Comparison of ENCODE assay signal across 1 cellular context in the genomic region with DNA sequence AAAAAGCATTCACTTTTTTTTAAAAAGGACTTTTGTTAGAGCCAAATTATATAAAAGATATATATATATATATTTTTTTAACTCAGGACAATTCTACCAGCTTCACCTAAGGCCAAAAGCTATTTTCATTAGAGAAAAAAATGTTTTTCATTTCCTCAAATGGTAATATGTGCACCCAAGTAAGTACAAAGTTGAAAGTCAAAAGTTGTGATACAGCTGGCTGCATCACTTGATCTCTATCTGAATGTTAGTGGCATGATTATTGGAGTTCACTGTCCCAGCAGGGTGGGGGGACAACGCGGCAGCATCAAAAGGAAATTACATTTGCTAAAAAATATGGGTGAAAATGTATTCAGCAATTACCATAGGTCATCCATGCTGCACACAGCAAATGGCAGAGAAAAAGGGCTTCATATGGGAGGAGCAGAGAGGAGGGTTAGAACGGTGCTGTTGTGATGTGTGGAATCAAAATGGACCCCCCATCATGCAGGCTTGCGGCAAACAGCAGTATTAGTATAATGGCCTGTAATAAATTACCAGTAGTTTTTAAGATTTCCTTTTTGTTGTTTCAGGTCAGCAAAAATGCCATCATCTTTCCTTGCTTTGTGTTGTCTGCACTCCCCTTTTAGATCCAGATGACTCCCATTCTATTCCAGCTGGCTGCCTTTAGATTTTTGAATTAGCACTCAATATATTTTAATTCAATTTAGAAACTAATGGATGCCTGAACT.
TF ChIP-seq lines count a peak whose summit lies in the region.

No MANE protein-coding gene starts in this region.

TF ChIP-seq in GM23338, 12 proteins besides CTCF, POLR2A, EP300 and RAD21 (continued from another document):
- TF ChIP-seq, protein P1, sequence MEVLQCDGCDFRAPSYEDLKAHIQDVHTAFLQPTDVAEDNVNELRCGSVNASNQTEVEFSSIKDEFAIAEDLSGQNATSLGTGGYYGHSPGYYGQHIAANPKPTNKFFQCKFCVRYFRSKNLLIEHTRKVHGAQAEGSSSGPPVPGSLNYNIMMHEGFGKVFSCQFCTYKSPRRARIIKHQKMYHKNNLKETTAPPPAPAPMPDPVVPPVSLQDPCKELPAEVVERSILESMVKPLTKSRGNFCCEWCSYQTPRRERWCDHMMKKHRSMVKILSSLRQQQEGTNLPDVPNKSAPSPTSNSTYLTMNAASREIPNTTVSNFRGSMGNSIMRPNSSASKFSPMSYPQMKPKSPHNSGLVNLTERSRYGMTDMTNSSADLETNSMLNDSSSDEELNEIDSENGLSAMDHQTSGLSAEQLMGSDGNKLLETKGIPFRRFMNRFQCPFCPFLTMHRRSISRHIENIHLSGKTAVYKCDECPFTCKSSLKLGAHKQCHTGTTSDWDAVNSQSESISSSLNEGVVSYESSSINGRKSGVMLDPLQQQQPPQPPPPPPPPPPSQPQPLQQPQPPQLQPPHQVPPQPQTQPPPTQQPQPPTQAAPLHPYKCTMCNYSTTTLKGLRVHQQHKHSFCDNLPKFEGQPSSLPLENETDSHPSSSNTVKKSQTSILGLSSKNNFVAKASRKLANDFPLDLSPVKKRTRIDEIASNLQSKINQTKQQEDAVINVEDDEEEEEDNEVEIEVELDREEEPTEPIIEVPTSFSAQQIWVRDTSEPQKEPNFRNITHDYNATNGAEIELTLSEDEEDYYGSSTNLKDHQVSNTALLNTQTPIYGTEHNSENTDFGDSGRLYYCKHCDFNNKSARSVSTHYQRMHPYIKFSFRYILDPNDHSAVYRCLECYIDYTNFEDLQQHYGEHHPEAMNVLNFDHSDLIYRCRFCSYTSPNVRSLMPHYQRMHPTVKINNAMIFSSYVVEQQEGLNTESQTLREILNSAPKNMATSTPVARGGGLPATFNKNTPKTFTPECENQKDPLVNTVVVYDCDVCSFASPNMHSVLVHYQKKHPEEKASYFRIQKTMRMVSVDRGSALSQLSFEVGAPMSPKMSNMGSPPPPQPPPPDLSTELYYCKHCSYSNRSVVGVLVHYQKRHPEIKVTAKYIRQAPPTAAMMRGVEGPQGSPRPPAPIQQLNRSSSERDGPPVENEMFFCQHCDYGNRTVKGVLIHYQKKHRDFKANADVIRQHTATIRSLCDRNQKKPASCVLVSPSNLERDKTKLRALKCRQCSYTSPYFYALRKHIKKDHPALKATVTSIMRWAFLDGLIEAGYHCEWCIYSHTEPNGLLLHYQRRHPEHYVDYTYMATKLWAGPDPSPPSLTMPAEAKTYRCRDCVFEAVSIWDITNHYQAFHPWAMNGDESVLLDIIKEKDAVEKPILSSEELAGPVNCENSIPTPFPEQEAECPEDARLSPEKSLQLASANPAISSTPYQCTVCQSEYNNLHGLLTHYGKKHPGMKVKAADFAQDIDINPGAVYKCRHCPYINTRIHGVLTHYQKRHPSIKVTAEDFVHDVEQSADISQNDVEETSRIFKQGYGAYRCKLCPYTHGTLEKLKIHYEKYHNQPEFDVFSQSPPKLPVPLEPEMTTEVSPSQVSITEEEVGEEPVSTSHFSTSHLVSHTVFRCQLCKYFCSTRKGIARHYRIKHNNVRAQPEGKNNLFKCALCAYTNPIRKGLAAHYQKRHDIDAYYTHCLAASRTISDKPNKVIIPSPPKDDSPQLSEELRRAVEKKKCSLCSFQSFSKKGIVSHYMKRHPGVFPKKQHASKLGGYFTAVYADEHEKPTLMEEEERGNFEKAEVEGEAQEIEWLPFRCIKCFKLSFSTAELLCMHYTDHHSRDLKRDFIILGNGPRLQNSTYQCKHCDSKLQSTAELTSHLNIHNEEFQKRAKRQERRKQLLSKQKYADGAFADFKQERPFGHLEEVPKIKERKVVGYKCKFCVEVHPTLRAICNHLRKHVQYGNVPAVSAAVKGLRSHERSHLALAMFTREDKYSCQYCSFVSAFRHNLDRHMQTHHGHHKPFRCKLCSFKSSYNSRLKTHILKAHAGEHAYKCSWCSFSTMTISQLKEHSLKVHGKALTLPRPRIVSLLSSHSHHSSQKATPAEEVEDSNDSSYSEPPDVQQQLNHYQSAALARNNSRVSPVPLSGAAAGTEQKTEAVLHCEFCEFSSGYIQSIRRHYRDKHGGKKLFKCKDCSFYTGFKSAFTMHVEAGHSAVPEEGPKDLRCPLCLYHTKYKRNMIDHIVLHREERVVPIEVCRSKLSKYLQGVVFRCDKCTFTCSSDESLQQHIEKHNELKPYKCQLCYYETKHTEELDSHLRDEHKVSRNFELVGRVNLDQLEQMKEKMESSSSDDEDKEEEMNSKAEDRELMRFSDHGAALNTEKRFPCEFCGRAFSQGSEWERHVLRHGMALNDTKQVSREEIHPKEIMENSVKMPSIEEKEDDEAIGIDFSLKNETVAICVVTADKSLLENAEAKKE (CRISPR knock-in tag; IDR thresholded peaks at IDR 0.05): no peak
- no peak for TF ChIP-seq JUNB (IDR thresholded peaks at IDR 0.05; ENCODE audit: unreplicated experiment)
